In genomic region chr18:23662309-23663263, GRCh38 we compare ENCODE assay signal across 8 cellular contexts. TPM values are rescaled to one million over a fixed set of nuclear protein-coding genes. Genes with fewer than 3 reads are reported as not detected.
DNase-seq lines count a peak whose midpoint lies in the region; ATAC-seq and TF ChIP-seq lines count a peak whose summit lies in the region.

TSS of gene ANKRD29 (minus strand) at chr18:23662911. CDS start at chr18:23662730, 181 bp downstream.

- no peak within 1 kb of the TSS for H3K27ac Mint-ChIP-seq in activated CD8-positive, alpha-beta T cell treated with anti-CD3 and anti-CD28 coated beads for 36 hours
- H3K27ac Mint-ChIP-seq in endodermal cell: no peak within 1 kb of the TSS
- H3K27ac Mint-ChIP-seq in mesothelial cell of epicardium: no peak within 1 kb of the TSS

- H3K4me1 Mint-ChIP-seq in activated CD8-positive, alpha-beta T cell treated with anti-CD3 and anti-CD28 coated beads for 36 hours (ENCODE audit: low read depth): peaks cover 17% of the 10 kb centered on the region
- H3K4me1 Mint-ChIP-seq in endodermal cell (peaks cover 6% of the 10 kb centered on the region), mesothelial cell of epicardium (peaks cover 8% of the 10 kb centered on the region)

- WGBS in endodermal cell (ENCODE audit: insufficient coverage in 1 of 2, insufficient read length in 1 of 2), 2 experiments: 1 to 5% methylated on average over 14 to 79 of the region's 86 CpGs

- H3K36me3 ChIP-seq in MG63 (no peaks in the 10 kb centered on the region), endodermal cell (ENCODE audit: control insufficient read depth, insufficient read depth, low read length) (no peaks in the 10 kb centered on the region)

- H3K27ac ChIP-seq in endodermal cell (ENCODE audit: low read depth, low read length): no peak within 1 kb of the TSS

- POLR2A ChIA-PET in activated CD8-positive, alpha-beta T cell treated with anti-CD3 and anti-CD28 coated beads for 36 hours (lab: Charles Lee): interaction anchor here (0.9 to 1.0 kb wide), 2 partner anchors 15 to 89 kb away, joined by 3 read pairs; no protein-coding TSS in a partner anchor

- H3K27me3 ChIP-seq in MG63 (no peaks in the 10 kb centered on the region), endodermal cell (ENCODE audit: control insufficient read depth, insufficient read depth, low read length, poor library complexity, severe bottlenecking) (peaks cover 27% of the 10 kb centered on the region)

- TF ChIP-seq CTCF in GM12875 (IDR thresholded peaks at IDR 0.05; ENCODE audit: borderline replicate concordance, insufficient read depth, low read depth, low read length): no peak
- TF ChIP-seq CTCF in activated CD8-positive, alpha-beta T cell treated with anti-CD3 and anti-CD28 coated beads for 36 hours (IDR thresholded peaks at IDR 0.05): no peak
- no peak for TF ChIP-seq CTCF in endodermal cell (conservative IDR thresholded peaks at IDR 0.05)
- no peak for TF ChIP-seq CTCF in mesothelial cell of epicardium (IDR thresholded peaks at IDR 0.05; ENCODE audit: unreplicated experiment)

- no peak within 1 kb of the TSS for H3K9ac ChIP-seq in endodermal cell (ENCODE audit: extremely low read depth, low read length, poor library complexity, severe bottlenecking)

- intact Hi-C loops in activated CD8-positive, alpha-beta T cell treated with anti-CD3 and anti-CD28 coated beads for 36 hours (cut with micrococcal nuclease): no loop called here

- peak within 1 kb of the TSS; percentile 64 for H3K4me3 Mint-ChIP-seq in activated CD8-positive, alpha-beta T cell treated with anti-CD3 and anti-CD28 coated beads for 36 hours
- peak within 1 kb of the TSS; percentile 63 for H3K4me3 Mint-ChIP-seq in endodermal cell
- H3K4me3 Mint-ChIP-seq in mesothelial cell of epicardium: peak within 1 kb of the TSS; percentile 70

- no peaks in the 10 kb centered on the region for H3K9me3 ChIP-seq in MG63
- no peaks in the 10 kb centered on the region for H3K9me3 ChIP-seq in endodermal cell (ENCODE audit: control insufficient read depth, low read length)

- H3K4me1 ChIP-seq in endodermal cell (ENCODE audit: control insufficient read depth, insufficient read depth, low read length): peaks cover 3% of the 10 kb centered on the region

- ATAC-seq in activated CD8-positive, alpha-beta T cell treated with anti-CD3 and anti-CD28 coated beads for 36 hours: peak; percentile 78

- H3K27me3 Mint-ChIP-seq in activated CD8-positive, alpha-beta T cell treated with anti-CD3 and anti-CD28 coated beads for 36 hours: peaks cover 29% of the 10 kb centered on the region
- peaks cover 34% of the 10 kb centered on the region for H3K27me3 Mint-ChIP-seq in endodermal cell (ENCODE audit: insufficient read depth)
- peaks cover 83% of the 10 kb centered on the region for H3K27me3 Mint-ChIP-seq in mesothelial cell of epicardium (ENCODE audit: low read depth)

- peak; percentile 78 for DNase-seq in MG63
- DNase-seq in activated CD8-positive, alpha-beta T cell treated with anti-CD3 and anti-CD28 coated beads for 36 hours: peak; percentile 61
- DNase-seq in endodermal cell: peak; percentile 80
- DNase-seq in mesothelial cell of epicardium (ENCODE audit: low spot score in 2 of 2, unreplicated experiment in 2 of 2): peak; percentile 28 to 51
- DNase-seq in stimulated activated CD8-positive, alpha-beta memory T cell treated with anti-CD3 and anti-CD28 coated beads, Interleukin-7, amount 100 ng/mL, for 48 hours (ENCODE audit: extremely low read depth in 1 of 2, low read depth in 1 of 2): peak; percentile 9 to 25
- no peak for DNase-seq in cerebellum (ENCODE audit: low spot score)
- no peak for DNase-seq in DMS79 treated with DMSO at 0.1 percent for 48 hours (lab: John Stamatoyannopoulos, UW)

- peak within 1 kb of the TSS; percentile 50 for H3K4me3 ChIP-seq in GM12875 (ENCODE audit: low read depth, low read length)
- H3K4me3 ChIP-seq in MG63: peak within 1 kb of the TSS; percentile 67
- peak within 1 kb of the TSS; percentile 65 for H3K4me3 ChIP-seq in endodermal cell (ENCODE audit: low read length)

- CTCF ChIA-PET in activated CD8-positive, alpha-beta T cell treated with anti-CD3 and anti-CD28 coated beads for 36 hours (lab: Charles Lee): interaction anchor here (0.8 to 1.7 kb wide), 2 partner anchors 41 kb away, joined by 4 to 5 read pairs; no protein-coding TSS in a partner anchor

- H3K36me3 Mint-ChIP-seq in activated CD8-positive, alpha-beta T cell treated with anti-CD3 and anti-CD28 coated beads for 36 hours (ENCODE audit: low read depth): no peaks in the 10 kb centered on the region
- H3K36me3 Mint-ChIP-seq in endodermal cell (ENCODE audit: low read depth) (no peaks in the 10 kb centered on the region), mesothelial cell of epicardium (no peaks in the 10 kb centered on the region)

- H3K9me3 Mint-ChIP-seq in activated CD8-positive, alpha-beta T cell treated with anti-CD3 and anti-CD28 coated beads for 36 hours: no peaks in the 10 kb centered on the region
- H3K9me3 Mint-ChIP-seq in endodermal cell (no peaks in the 10 kb centered on the region), mesothelial cell of epicardium (no peaks in the 10 kb centered on the region)

RNA-seq across cellular contexts. Expression of gene ANKRD29, which starts in this region (rescaled TPM):
- 10.3 and 12.3 TPM in 2 replicates for total RNA-seq in MG63 (2014; rRNA removed; shearing (Covaris generic); ENCODE audit: low replicate concordance)
- total RNA-seq in activated CD8-positive, alpha-beta T cell treated with anti-CD3 and anti-CD28 coated beads for 36 hours: not detected
- under 1 TPM; 0.44 to 0.73 TPM for total RNA-seq in endodermal cell
- polyA plus RNA-seq in endodermal cell (2013, experiment 1 of 2): 1.2 TPM
- polyA plus RNA-seq in endodermal cell (2013, experiment 2 of 2): 2.2 TPM
- 2.3 to 2.9 TPM (median 2.4 TPM) in 3 replicates for total RNA-seq in mesothelial cell of epicardium
- 9.5 TPM for total RNA-seq in cerebellum

Comparison
In these comparisons a context has a peak if more than half of its experiments do, and no peak if none do; other contexts are left out.
1. Peak in DNase-seq and ATAC-seq in activated CD8-positive, alpha-beta T cell treated with anti-CD3 and anti-CD28 coated beads for 36 hours; RNA of the gene not detected or under 1 TPM.
2. DNase-seq: peak in MG63 (single experiment), endodermal cell (single experiment), mesothelial cell of epicardium (2 of 2) and stimulated activated CD8-positive, alpha-beta memory T cell treated with anti-CD3 and anti-CD28 coated beads, Interleukin-7, amount 100 ng/mL, for 48 hours (2 of 2); none in cerebellum (single experiment) and DMS79 treated with DMSO at 0.1 percent for 48 hours (single experiment).
3. Peak in every context shown above with its lines, with median percentiles within 50 percentile points of each other: H3K4me3 ChIP-seq and H3K4me3 Mint-ChIP-seq.